Comparison of ENCODE assay signal across 1 cellular context in genomic region chr4:110132822-110133719, GRCh38.
A peak's percentile ranks its signal among the peaks of the same experiment; 100 is the strongest.
TF ChIP-seq lines count a peak whose summit lies in the region.

No MANE protein-coding gene starts in this region.

TF ChIP-seq in HepG2, 621 proteins besides CTCF, POLR2A, EP300 and RAD21 (continued from another document and continues in another):
- TF ChIP-seq AKNA (CRISPR knock-in tag; IDR thresholded peaks at IDR 0.05; ENCODE audit: borderline replicate concordance) (no peak), ZNF652 (CRISPR knock-in tag; IDR thresholded peaks at IDR 0.05; ENCODE audit: borderline replicate concordance, low read depth) (peak; percentile 24; the same call in 1 of the 2 replicates), DMAP1 (CRISPR knock-in tag; IDR thresholded peaks at IDR 0.05) (no peak), RARA (CRISPR knock-in tag; IDR thresholded peaks at IDR 0.05) (peak; percentile 39), TEAD2 (CRISPR knock-in tag; IDR thresholded peaks at IDR 0.05) (no peak), MYPOP (CRISPR knock-in tag; IDR thresholded peaks at IDR 0.05) (no peak), JUND (CRISPR knock-in tag; IDR thresholded peaks at IDR 0.05) (no peak), MED13 (CRISPR knock-in tag; IDR thresholded peaks at IDR 0.05) (no peak), JARID2 (CRISPR knock-in tag; IDR thresholded peaks at IDR 0.05; ENCODE audit: insufficient replicate concordance) (no peak), ZMAT3 (CRISPR knock-in tag; conservative IDR thresholded peaks at IDR 0.05) (no peak), SALL1 (CRISPR knock-in tag; IDR thresholded peaks at IDR 0.05) (peak; percentile 37; the same call in 1 of the 2 replicates), FOSL1 (CRISPR knock-in tag; IDR thresholded peaks at IDR 0.05; ENCODE audit: borderline replicate concordance) (no peak), MNT (IDR thresholded peaks at IDR 0.05) (no peak), KLF11 (CRISPR knock-in tag; IDR thresholded peaks at IDR 0.05) (no peak), LBX2 (CRISPR knock-in tag; IDR thresholded peaks at IDR 0.05; ENCODE audit: borderline replicate concordance) (no peak), EEA1 (CRISPR knock-in tag; IDR thresholded peaks at IDR 0.05; ENCODE audit: borderline replicate concordance) (no peak), ZHX2 (IDR thresholded peaks at IDR 0.05; ENCODE audit: low read depth) (no peak), ZHX2 (CRISPR knock-in tag; IDR thresholded peaks at IDR 0.05; ENCODE audit: borderline replicate concordance) (no peak), E2F1 (CRISPR knock-in tag; IDR thresholded peaks at IDR 0.05) (no peak), ZFP36 (IDR thresholded peaks at IDR 0.05; ENCODE audit: borderline replicate concordance, low read depth, low read length, partially characterized antibody) (no peak), CBX5 (CRISPR knock-in tag; IDR thresholded peaks at IDR 0.05; ENCODE audit: borderline replicate concordance) (no peak), ZNF577 (CRISPR knock-in tag; IDR thresholded peaks at IDR 0.05; ENCODE audit: borderline replicate concordance, low read depth) (no peak), SALL2 (CRISPR knock-in tag; IDR thresholded peaks at IDR 0.05) (no peak), DRAP1 (CRISPR knock-in tag; IDR thresholded peaks at IDR 0.05) (no peak), NFE2L1 (CRISPR knock-in tag; IDR thresholded peaks at IDR 0.05; ENCODE audit: borderline replicate concordance) (no peak), ZNF326 (CRISPR knock-in tag; IDR thresholded peaks at IDR 0.05; ENCODE audit: borderline replicate concordance) (no peak), BHLHE40 (IDR thresholded peaks at IDR 0.05; ENCODE audit: low read length) (no peak), ISL2 (CRISPR knock-in tag; IDR thresholded peaks at IDR 0.05) (no peak), ARNT (IDR thresholded peaks at IDR 0.05) (no peak), IKZF1 (IDR thresholded peaks at IDR 0.05) (no peak), ATM (IDR thresholded peaks at IDR 0.05; ENCODE audit: borderline replicate concordance) (no peak), ZNF710 (CRISPR knock-in tag; IDR thresholded peaks at IDR 0.05; ENCODE audit: borderline replicate concordance) (0 out of 2 replicates have a peak, but pooled peaks have one; percentile 41), SRF (IDR thresholded peaks at IDR 0.05; ENCODE audit: low read depth, low read length) (no peak), MAFF (IDR thresholded peaks at IDR 0.05; ENCODE audit: low read depth, low read length) (no peak), NFIC (IDR thresholded peaks at IDR 0.05; ENCODE audit: low read length) (no peak), ZBTB1 (CRISPR knock-in tag; IDR thresholded peaks at IDR 0.05; ENCODE audit: borderline replicate concordance) (no peak), ZNF10 (CRISPR knock-in tag; IDR thresholded peaks at IDR 0.05; ENCODE audit: borderline replicate concordance, low read depth) (no peak), TCF7 (IDR thresholded peaks at IDR 0.05; ENCODE audit: low read depth) (peak; percentile 31; the same call in 1 of the 2 replicates), ZNF709 (CRISPR knock-in tag; IDR thresholded peaks at IDR 0.05) (no peak), CEBPG (CRISPR knock-in tag; IDR thresholded peaks at IDR 0.05) (no peak), ZNF101 (CRISPR knock-in tag; IDR thresholded peaks at IDR 0.05; ENCODE audit: borderline replicate concordance, low read depth) (no peak), RXRB (CRISPR knock-in tag; IDR thresholded peaks at IDR 0.05; ENCODE audit: borderline replicate concordance) (peak; percentile 49; the same call in 1 of the 2 replicates), FOXK1 (CRISPR knock-in tag; IDR thresholded peaks at IDR 0.05; ENCODE audit: borderline replicate concordance, low read depth) (no peak), THYN1 (CRISPR knock-in tag; IDR thresholded peaks at IDR 0.05; ENCODE audit: borderline replicate concordance, low read depth) (no peak), NAIF1 (CRISPR knock-in tag; IDR thresholded peaks at IDR 0.05; ENCODE audit: borderline replicate concordance) (no peak), ZNF567 (CRISPR knock-in tag; IDR thresholded peaks at IDR 0.05; ENCODE audit: borderline replicate concordance) (no peak), MTERF4 (CRISPR knock-in tag; IDR thresholded peaks at IDR 0.05) (no peak), HCFC1 (IDR thresholded peaks at IDR 0.05; ENCODE audit: low read depth, low read length) (no peak), ZIK1 (CRISPR knock-in tag; IDR thresholded peaks at IDR 0.05; ENCODE audit: borderline replicate concordance, low read depth) (no peak)
